9 cellular contexts compared by ENCODE assay signal in the genomic region with DNA sequence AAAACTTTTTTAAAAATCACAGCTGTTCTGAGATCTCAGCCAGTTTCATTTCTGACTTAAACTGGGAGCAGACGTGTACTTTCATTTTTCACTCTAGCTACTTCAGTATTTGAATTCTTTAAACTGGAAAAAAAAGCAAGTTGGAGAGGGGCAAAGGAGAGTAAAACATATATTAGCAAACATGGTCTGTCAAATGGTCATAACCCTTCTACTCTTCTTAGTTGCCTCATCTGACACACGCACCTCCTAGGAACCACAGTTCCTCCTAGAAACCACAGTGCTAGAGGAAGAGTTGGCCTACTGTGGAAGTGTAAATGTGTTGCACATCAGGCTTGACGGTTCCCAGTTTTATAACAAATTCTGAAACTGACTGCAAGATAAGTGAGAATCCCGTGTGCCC. TPM values are rescaled to one million over a fixed set of nuclear protein-coding genes. Genes with fewer than 3 reads are reported as not detected.
A peak's percentile ranks its signal among the peaks of the same experiment; 100 is the strongest.
DNase-seq lines count a peak whose midpoint lies in the region; ATAC-seq and TF ChIP-seq lines count a peak whose summit lies in the region.
"Had no signal": no experiment of that assay in that cellular context is flagged by ENCODE, and none has a peak within 500 bp of the region (broad histone marks: within the 10 kb centered on the region; RNA-seq: fewer than 3 reads in every experiment).

No MANE protein-coding gene starts in this region.

- peaks cover 96% of the 10 kb centered on the region for H3K36me3 Mint-ChIP-seq in activated T-cell treated with anti-CD3 and anti-CD28 coated beads, Interleukin-2, amount 50 U/mL, for 24 hours (ENCODE audit: low read depth)
- peaks cover 100% of the 10 kb centered on the region for H3K36me3 Mint-ChIP-seq in stimulated activated effector memory CD8-positive, alpha-beta T cell treated with anti-CD3 and anti-CD28 coated beads, Interleukin-12 subunit alpha, Interleukin-12 subunit beta, amount 100 ng/mL, for 72 hours
- H3K36me3 Mint-ChIP-seq in osteocyte (ENCODE audit: unreplicated experiment): peaks cover 44% of the 10 kb centered on the region

- H3K27me3 Mint-ChIP-seq in activated T-cell treated with anti-CD3 and anti-CD28 coated beads, Interleukin-2, amount 50 U/mL, for 24 hours: no peaks in the 10 kb centered on the region
- H3K27me3 Mint-ChIP-seq in osteocyte (ENCODE audit: unreplicated experiment): no peaks in the 10 kb centered on the region

- intact Hi-C loops in cardiac septum (cut with DNase I): no loop called here

- H3K4me1 Mint-ChIP-seq in activated T-cell treated with anti-CD3 and anti-CD28 coated beads, Interleukin-2, amount 50 U/mL, for 24 hours (ENCODE audit: low read depth): peaks cover 41% of the 10 kb centered on the region
- H3K4me1 Mint-ChIP-seq in stimulated activated effector memory CD8-positive, alpha-beta T cell treated with anti-CD3 and anti-CD28 coated beads, Interleukin-12 subunit alpha, Interleukin-12 subunit beta, amount 100 ng/mL, for 72 hours: peaks cover 28% of the 10 kb centered on the region
- no peaks in the 10 kb centered on the region for H3K4me1 Mint-ChIP-seq in osteocyte (ENCODE audit: unreplicated experiment)

- TF ChIP-seq CTCF in osteocyte (IDR thresholded peaks at IDR 0.05): no peak

- no peaks in the 10 kb centered on the region for H3K9me3 Mint-ChIP-seq in activated T-cell treated with anti-CD3 and anti-CD28 coated beads, Interleukin-2, amount 50 U/mL, for 24 hours
- H3K9me3 Mint-ChIP-seq in stimulated activated effector memory CD8-positive, alpha-beta T cell treated with anti-CD3 and anti-CD28 coated beads, Interleukin-12 subunit alpha, Interleukin-12 subunit beta, amount 100 ng/mL, for 72 hours: no peaks in the 10 kb centered on the region
- no peaks in the 10 kb centered on the region for H3K9me3 Mint-ChIP-seq in osteocyte (ENCODE audit: unreplicated experiment)

- no peak for DNase-seq in activated T-cell treated with anti-CD3 and anti-CD28 coated beads, Interleukin-2, amount 50 U/mL, for 24 hours
- no peak for DNase-seq in activated T-cell treated with anti-CD3 and anti-CD28 coated beads, Interleukin-2, amount 50 U/mL, for 1 hour
- DNase-seq in Kasumi-1 (lab: John Stamatoyannopoulos, UW): peak; percentile 44 to 65
- DNase-seq in stimulated activated effector memory CD8-positive, alpha-beta T cell treated with anti-CD3 and anti-CD28 coated beads, Interleukin-12 subunit alpha, Interleukin-12 subunit beta, amount 100 ng/mL, for 72 hours (ENCODE audit: low spot score in 2 of 2): no peak
- no peak for DNase-seq in cardiac septum (ENCODE audit: low spot score)
- no peak for DNase-seq in osteocyte (ENCODE audit: extremely low spot score, unreplicated experiment)
- no peak for DNase-seq in KG1 (lab: John Stamatoyannopoulos, UW)
- DNase-seq: NK-92 treated with Interleukin-12 subunit alpha and Interleukin-12 subunit beta, amount 100 ng/mL, for 24 hours had no signal

- H3K4me3 Mint-ChIP-seq in activated T-cell treated with anti-CD3 and anti-CD28 coated beads, Interleukin-2, amount 50 U/mL, for 24 hours: no peak overlapping the region
- H3K4me3 Mint-ChIP-seq in stimulated activated effector memory CD8-positive, alpha-beta T cell treated with anti-CD3 and anti-CD28 coated beads, Interleukin-12 subunit alpha, Interleukin-12 subunit beta, amount 100 ng/mL, for 72 hours: no peak overlapping the region
- no peak overlapping the region for H3K4me3 Mint-ChIP-seq in osteocyte (ENCODE audit: unreplicated experiment)

- ATAC-seq in HG02678 (IDR thresholded peaks at IDR 0.05; ENCODE audit: unreplicated experiment): peak; percentile 75
- ATAC-seq in stimulated activated effector memory CD8-positive, alpha-beta T cell treated with anti-CD3 and anti-CD28 coated beads, Interleukin-12 subunit alpha, Interleukin-12 subunit beta, amount 100 ng/mL, for 72 hours: peak; percentile 89

- peak overlapping the region; percentile 42 for H3K27ac Mint-ChIP-seq in activated T-cell treated with anti-CD3 and anti-CD28 coated beads, Interleukin-2, amount 50 U/mL, for 24 hours
- no peak overlapping the region for H3K27ac Mint-ChIP-seq in stimulated activated effector memory CD8-positive, alpha-beta T cell treated with anti-CD3 and anti-CD28 coated beads, Interleukin-12 subunit alpha, Interleukin-12 subunit beta, amount 100 ng/mL, for 72 hours
- H3K27ac Mint-ChIP-seq in osteocyte (ENCODE audit: unreplicated experiment): no peak overlapping the region

RNA-seq across cellular contexts. Expression of a gene that starts 47.2 kb away (rescaled TPM):
- total RNA-seq in cardiac septum: 61.8 TPM
- total RNA-seq in osteocyte: 122 and 130 TPM in 2 replicates

RNA-seq across cellular contexts. Expression of a gene that starts 58.0 kb away (rescaled TPM):
- total RNA-seq in cardiac septum (25.5 TPM), osteocyte (4.4 and 6.4 TPM in 2 replicates)

Comparison
In these comparisons a context has a peak if more than half of its experiments do, and no peak if none do; other contexts are left out.
1. DNase-seq: peak in Kasumi-1 (2 of 2); none in activated T-cell treated with anti-CD3 and anti-CD28 coated beads, Interleukin-2, amount 50 U/mL, for 24 hours (single experiment), activated T-cell treated with anti-CD3 and anti-CD28 coated beads, Interleukin-2, amount 50 U/mL, for 1 hour (single experiment), stimulated activated effector memory CD8-positive, alpha-beta T cell treated with anti-CD3 and anti-CD28 coated beads, Interleukin-12 subunit alpha, Interleukin-12 subunit beta, amount 100 ng/mL, for 72 hours (0 of 2), cardiac septum (single experiment), osteocyte (single experiment) and KG1 (single experiment).